ENCODE assay signal across 26 cellular contexts in genomic region chr19:12208221-12208620, GRCh38.
"Had no signal": no experiment of that assay in that cellular context is flagged by ENCODE, and none has a peak within 500 bp of the region (broad histone marks: within the 10 kb centered on the region; RNA-seq: fewer than 3 reads in every experiment).

No MANE protein-coding gene starts in this region.

- H3K27me3 ChIP-seq: colonic mucosa, esophagus squamous epithelium, gastrocnemius medialis, neural progenitor cell, right atrium auricular region, sigmoid colon, testis, tibial artery had no signal

- H3K4me2 ChIP-seq: neural progenitor cell had no signal

- ATAC-seq: gastrocnemius medialis; left lobe of liver; naive thymus-derived CD4-positive, alpha-beta T cell; stimulated activated memory B cell treated with anti-CD40 and anti-IgM and Interleukin-4, amounts not matched to agents 10 μg/mL and 1 μg/mL and 100 μg/mL, for 72 hours; stimulated activated naive CD8-positive, alpha-beta T cell treated with anti-CD3 and anti-CD28 coated beads, Interleukin-15, Interleukin-2, amounts not matched to agents 100 U/mL and 50 U/mL, for 24 hours had no signal

- DNase-seq: colonic mucosa; effector CD8-positive, alpha-beta T cell; erythroblast; esophagus squamous epithelium; foreskin fibroblast; gastrocnemius medialis; head of caudate nucleus; kidney; mesenchymal stem cell; midbrain; naive thymus-derived CD4-positive, alpha-beta T cell; sigmoid colon; stimulated activated CD4-positive, alpha-beta T cell treated with anti-CD3 and anti-CD28 coated beads, Interleukin-4, amount 100 ng/mL, for 4 hours; stimulated activated naive CD8-positive, alpha-beta T cell treated with anti-CD3 and anti-CD28 coated beads, Interleukin-15, Interleukin-2, amounts not matched to agents 100 U/mL and 50 U/mL, for 24 hours; substantia nigra; testis; tibial artery had no signal

- H3K4me3 ChIP-seq: colonic mucosa, esophagus squamous epithelium, neural progenitor cell, prostate gland, right atrium auricular region, sigmoid colon, testis, tibial artery had no signal

- H3K9me3 ChIP-seq: prostate gland, testis had no signal

- H3K4me1 Mint-ChIP-seq: naive thymus-derived CD4-positive, alpha-beta T cell; nephron; neural progenitor cell had no signal

- H3K4me1 ChIP-seq: colonic mucosa, esophagus squamous epithelium, gastrocnemius medialis, neural progenitor cell, parathyroid adenoma, prostate gland, right atrium auricular region, sigmoid colon, testis, tibial artery had no signal

- H3K27me3 Mint-ChIP-seq: dendritic cell treated with granulocyte-macrophage colony-stimulating factor and Interleukin-4, amounts not matched to agents 40 ng/mL and 50 ng/mL, for 4 days; naive thymus-derived CD4-positive, alpha-beta T cell; stimulated activated memory B cell treated with anti-CD40 and anti-IgM and Interleukin-4, amounts not matched to agents 10 μg/mL and 1 μg/mL and 100 μg/mL, for 72 hours; type B pancreatic cell had no signal

- H3K27ac ChIP-seq: colonic mucosa, esophagus squamous epithelium, gastrocnemius medialis, neural progenitor cell, parathyroid adenoma, prostate gland, right atrium auricular region, sigmoid colon, testis, tibial artery had no signal

- H3K9ac ChIP-seq: neural progenitor cell, parathyroid adenoma had no signal

- H3K27ac Mint-ChIP-seq: dendritic cell treated with granulocyte-macrophage colony-stimulating factor and Interleukin-4, amounts not matched to agents 40 ng/mL and 50 ng/mL, for 4 days; naive thymus-derived CD4-positive, alpha-beta T cell; nephron; neural progenitor cell; stimulated activated memory B cell treated with anti-CD40 and anti-IgM and Interleukin-4, amounts not matched to agents 10 μg/mL and 1 μg/mL and 100 μg/mL, for 72 hours; type B pancreatic cell had no signal

- H2AFZ ChIP-seq: neural progenitor cell, parathyroid adenoma had no signal

- H3K79me2 ChIP-seq: parathyroid adenoma had no signal

- FAIRE-seq: kidney had no signal

- H3K4me3 Mint-ChIP-seq: dendritic cell treated with granulocyte-macrophage colony-stimulating factor and Interleukin-4, amounts not matched to agents 40 ng/mL and 50 ng/mL, for 4 days; naive thymus-derived CD4-positive, alpha-beta T cell; nephron; neural progenitor cell; stimulated activated memory B cell treated with anti-CD40 and anti-IgM and Interleukin-4, amounts not matched to agents 10 μg/mL and 1 μg/mL and 100 μg/mL, for 72 hours; type B pancreatic cell had no signal

- H3K36me3 ChIP-seq: colonic mucosa, prostate gland, right atrium auricular region had no signal
